In genomic region chr11:14741195-14741594, GRCh38 we compare ENCODE assay signal across 19 cellular contexts.
DNase-seq lines count a peak whose midpoint lies in the region; ATAC-seq and TF ChIP-seq lines count a peak whose summit lies in the region.
"Had no signal": no experiment of that assay in that cellular context is flagged by ENCODE, and none has a peak within 500 bp of the region (broad histone marks: within the 10 kb centered on the region; RNA-seq: fewer than 3 reads in every experiment).

No MANE protein-coding gene starts in this region.

- H3K27ac ChIP-seq in naive thymus-derived CD4-positive, alpha-beta T cell (ENCODE audit: low read depth, low read length): no peak overlapping the region
- H3K27ac ChIP-seq: 22Rv1, A549, C4-2B, GM23248 had no signal

- TF ChIP-seq CTCF in WTC11 (IDR thresholded peaks at IDR 0.05) (no peak), glutamatergic neuron (IDR thresholded peaks at IDR 0.05; ENCODE audit: partially characterized antibody, unreplicated experiment) (no peak)

- no peaks in the 10 kb centered on the region for H3K27me3 ChIP-seq in naive thymus-derived CD4-positive, alpha-beta T cell (ENCODE audit: control insufficient read depth in 2 of 2, insufficient read depth in 2 of 2, low read length in 2 of 2)

- peaks cover 2 to 7% of the 10 kb centered on the region in 2 donors for H3K4me1 ChIP-seq in naive thymus-derived CD4-positive, alpha-beta T cell (ENCODE audit: control insufficient read depth in 2 of 2, insufficient read depth in 2 of 2, low read length in 2 of 2)
- H3K4me1 ChIP-seq: A549 had no signal

- ATAC-seq in WTC11: no peak
- peak; percentile 51 for ATAC-seq in left lobe of liver
- ATAC-seq in naive thymus-derived CD4-positive, alpha-beta T cell: no peak
- no peak for ATAC-seq in GM19035 (IDR thresholded peaks at IDR 0.05; ENCODE audit: unreplicated experiment)
- no peak for ATAC-seq in HG02588 (IDR thresholded peaks at IDR 0.05; ENCODE audit: unreplicated experiment)
- ATAC-seq: A549, GM12878 had no signal

- peaks cover 36% of the 10 kb centered on the region for H3K9me3 Mint-ChIP-seq in activated CD4-positive, alpha-beta T cell treated with anti-CD3 and anti-CD28 coated beads, Interleukin-2, amount 10 ng/mL, durations not matched to agents 24 days and 14 days
- peaks cover 51% of the 10 kb centered on the region for H3K9me3 Mint-ChIP-seq in activated CD4-positive, alpha-beta T cell treated with anti-CD3 and anti-CD28 coated beads, Interleukin-2, amount 10 ng/mL, durations not matched to agents 7 days and 5 days
- H3K9me3 Mint-ChIP-seq in WTC11 (peaks cover 40% of the 10 kb centered on the region), glutamatergic neuron (ENCODE audit: unreplicated experiment) (peaks cover 5% of the 10 kb centered on the region)
- peaks cover 0 to 58% (median 22%) of the 10 kb centered on the region in 11 donors for H3K9me3 Mint-ChIP-seq in naive thymus-derived CD4-positive, alpha-beta T cell

- no peak overlapping the region for H3K4me3 ChIP-seq in naive thymus-derived CD4-positive, alpha-beta T cell (ENCODE audit: low read length)
- H3K4me3 ChIP-seq: A549, GM12878, GM23248, HAP-1 had no signal

- H3K36me3 ChIP-seq in naive thymus-derived CD4-positive, alpha-beta T cell (ENCODE audit: control insufficient read depth in 2 of 3, insufficient read depth in 3 of 3, low read length in 3 of 3): no peaks in the 10 kb centered on the region
- H3K36me3 ChIP-seq: HAP-1 had no signal

- H3K4me3 Mint-ChIP-seq in activated CD4-positive, alpha-beta T cell treated with anti-CD3 and anti-CD28 coated beads, Interleukin-2, amount 10 ng/mL, durations not matched to agents 24 days and 14 days: peak overlapping the region; percentile 6
- no peak overlapping the region for H3K4me3 Mint-ChIP-seq in activated CD4-positive, alpha-beta T cell treated with anti-CD3 and anti-CD28 coated beads, Interleukin-2, amount 10 ng/mL, durations not matched to agents 7 days and 5 days
- H3K4me3 Mint-ChIP-seq in WTC11: no peak overlapping the region
- peak overlapping the region in 5 of 10 donors; percentile 5 to 75 (median 60) for H3K4me3 Mint-ChIP-seq in naive thymus-derived CD4-positive, alpha-beta T cell
- no peak overlapping the region for H3K4me3 Mint-ChIP-seq in glutamatergic neuron (ENCODE audit: unreplicated experiment)
- H3K4me3 Mint-ChIP-seq: IgD-negative memory B cell had no signal

- H3K9me3 ChIP-seq in naive thymus-derived CD4-positive, alpha-beta T cell (ENCODE audit: control insufficient read depth in 2 of 3, low read length in 3 of 3): peaks cover 0 to 13% (median 0%) of the 10 kb centered on the region in 3 experiments
- H3K9me3 ChIP-seq: A549, HAP-1 had no signal

- peaks cover 73% of the 10 kb centered on the region for H3K36me3 Mint-ChIP-seq in activated CD4-positive, alpha-beta T cell treated with anti-CD3 and anti-CD28 coated beads, Interleukin-2, amount 10 ng/mL, durations not matched to agents 24 days and 14 days (ENCODE audit: low read depth)
- H3K36me3 Mint-ChIP-seq in activated CD4-positive, alpha-beta T cell treated with anti-CD3 and anti-CD28 coated beads, Interleukin-2, amount 10 ng/mL, durations not matched to agents 7 days and 5 days (ENCODE audit: low read depth): peaks cover 78% of the 10 kb centered on the region
- H3K36me3 Mint-ChIP-seq in WTC11 (no peaks in the 10 kb centered on the region), glutamatergic neuron (ENCODE audit: unreplicated experiment) (no peaks in the 10 kb centered on the region)
- peaks cover 28 to 76% (median 56%) of the 10 kb centered on the region in 5 donors for H3K36me3 Mint-ChIP-seq in naive thymus-derived CD4-positive, alpha-beta T cell

- CTCF ChIA-PET in activated CD4-positive, alpha-beta T cell treated with anti-CD3 and anti-CD28 coated beads, Interleukin-2, amount 10 ng/mL, durations not matched to agents 7 days and 5 days (lab: Charles Lee): interaction anchor here (0.9 kb wide), 1 partner anchor 43 kb away, joined by 3 read pairs; no protein-coding TSS in a partner anchor
- CTCF ChIA-PET in WTC11 (lab: Charles Lee): no interaction called here
- CTCF ChIA-PET in naive thymus-derived CD4-positive, alpha-beta T cell (lab: Charles Lee): no interaction called here

- intact Hi-C loops in activated CD4-positive, alpha-beta T cell treated with anti-CD3 and anti-CD28 coated beads, Interleukin-2, amount 10 ng/mL, durations not matched to agents 24 days and 14 days (cut with micrococcal nuclease): no loop called here
- intact Hi-C loops in naive thymus-derived CD4-positive, alpha-beta T cell (cut with micrococcal nuclease): no loop called here

- H3K4me1 Mint-ChIP-seq in activated CD4-positive, alpha-beta T cell treated with anti-CD3 and anti-CD28 coated beads, Interleukin-2, amount 10 ng/mL, durations not matched to agents 24 days and 14 days: peaks cover 57% of the 10 kb centered on the region
- H3K4me1 Mint-ChIP-seq in activated CD4-positive, alpha-beta T cell treated with anti-CD3 and anti-CD28 coated beads, Interleukin-2, amount 10 ng/mL, durations not matched to agents 7 days and 5 days: peaks cover 55% of the 10 kb centered on the region
- H3K4me1 Mint-ChIP-seq in WTC11: peaks cover 11% of the 10 kb centered on the region
- H3K4me1 Mint-ChIP-seq in naive thymus-derived CD4-positive, alpha-beta T cell: peaks cover 32 to 83% (median 70%) of the 10 kb centered on the region in 7 donors
- H3K4me1 Mint-ChIP-seq in glutamatergic neuron (ENCODE audit: low read depth, unreplicated experiment): no peaks in the 10 kb centered on the region

- POLR2A ChIA-PET in activated CD4-positive, alpha-beta T cell treated with anti-CD3 and anti-CD28 coated beads, Interleukin-2, amount 10 ng/mL, durations not matched to agents 7 days and 5 days (lab: Charles Lee): interaction anchor here (0.7 kb wide), 1 partner anchor 18 kb away, joined by 3 read pairs; no protein-coding TSS in a partner anchor
- POLR2A ChIA-PET in WTC11 (lab: Charles Lee): interaction anchor here (0.6 kb wide), 1 partner anchor 1565 kb away, joined by 14 read pairs; no protein-coding TSS in a partner anchor
- POLR2A ChIA-PET in naive thymus-derived CD4-positive, alpha-beta T cell (lab: Charles Lee): no interaction called here

- no peak overlapping the region for H3K27ac Mint-ChIP-seq in activated CD4-positive, alpha-beta T cell treated with anti-CD3 and anti-CD28 coated beads, Interleukin-2, amount 10 ng/mL, durations not matched to agents 24 days and 14 days
- H3K27ac Mint-ChIP-seq in activated CD4-positive, alpha-beta T cell treated with anti-CD3 and anti-CD28 coated beads, Interleukin-2, amount 10 ng/mL, durations not matched to agents 7 days and 5 days: no peak overlapping the region
- H3K27ac Mint-ChIP-seq in WTC11 (no peak overlapping the region), glutamatergic neuron (ENCODE audit: unreplicated experiment) (no peak overlapping the region)
- peak overlapping the region in 7 of 9 donors; percentile 8 to 75 (median 58) for H3K27ac Mint-ChIP-seq in naive thymus-derived CD4-positive, alpha-beta T cell
- H3K27ac Mint-ChIP-seq: IgD-negative memory B cell had no signal

- DNase-seq in activated CD4-positive, alpha-beta T cell treated with anti-CD3 and anti-CD28 coated beads, Interleukin-2, amount 10 ng/mL, durations not matched to agents 24 days and 14 days: no peak
- no peak for DNase-seq in activated CD4-positive, alpha-beta T cell treated with anti-CD3 and anti-CD28 coated beads, Interleukin-2, amount 10 ng/mL, durations not matched to agents 7 days and 5 days
- DNase-seq in WTC11 (ENCODE audit: low spot score) (no peak), left lobe of liver (ENCODE audit: low spot score) (no peak), glutamatergic neuron (no peak)
- no peak for DNase-seq in naive thymus-derived CD4-positive, alpha-beta T cell
- DNase-seq: AML-193; CD4-positive, alpha-beta memory T cell; DND-41; EL; GM23248 had no signal

- no peaks in the 10 kb centered on the region for H3K27me3 Mint-ChIP-seq in activated CD4-positive, alpha-beta T cell treated with anti-CD3 and anti-CD28 coated beads, Interleukin-2, amount 10 ng/mL, durations not matched to agents 24 days and 14 days
- H3K27me3 Mint-ChIP-seq in activated CD4-positive, alpha-beta T cell treated with anti-CD3 and anti-CD28 coated beads, Interleukin-2, amount 10 ng/mL, durations not matched to agents 7 days and 5 days: no peaks in the 10 kb centered on the region
- H3K27me3 Mint-ChIP-seq in WTC11 (ENCODE audit: low read depth) (no peaks in the 10 kb centered on the region), glutamatergic neuron (ENCODE audit: unreplicated experiment) (no peaks in the 10 kb centered on the region)
- no peaks in the 10 kb centered on the region for H3K27me3 Mint-ChIP-seq in naive thymus-derived CD4-positive, alpha-beta T cell
- H3K27me3 Mint-ChIP-seq: CD4-positive, alpha-beta memory T cell had no signal

TF ChIP-seq in WTC11, 78 proteins besides CTCF, POLR2A, EP300 and RAD21:
- 0 out of 2 replicates have a peak, but pooled peaks have one; percentile 41 for TF ChIP-seq GABPB1 (CRISPR knock-in tag; IDR thresholded peaks at IDR 0.05)
- TF ChIP-seq ZNF219 (CRISPR knock-in tag; IDR thresholded peaks at IDR 0.05; ENCODE audit: borderline replicate concordance): no peak

Comparison
In these comparisons a context has a peak if more than half of its experiments do, and no peak if none do; other contexts are left out.
1. H3K27ac Mint-ChIP-seq: peak in naive thymus-derived CD4-positive, alpha-beta T cell (7 of 9); none in activated CD4-positive, alpha-beta T cell treated with anti-CD3 and anti-CD28 coated beads, Interleukin-2, amount 10 ng/mL, durations not matched to agents 24 days and 14 days (single experiment), activated CD4-positive, alpha-beta T cell treated with anti-CD3 and anti-CD28 coated beads, Interleukin-2, amount 10 ng/mL, durations not matched to agents 7 days and 5 days (single experiment), WTC11 (single experiment) and glutamatergic neuron (single experiment).